ENCODE assay signal across 2 cellular contexts in the genomic region with DNA sequence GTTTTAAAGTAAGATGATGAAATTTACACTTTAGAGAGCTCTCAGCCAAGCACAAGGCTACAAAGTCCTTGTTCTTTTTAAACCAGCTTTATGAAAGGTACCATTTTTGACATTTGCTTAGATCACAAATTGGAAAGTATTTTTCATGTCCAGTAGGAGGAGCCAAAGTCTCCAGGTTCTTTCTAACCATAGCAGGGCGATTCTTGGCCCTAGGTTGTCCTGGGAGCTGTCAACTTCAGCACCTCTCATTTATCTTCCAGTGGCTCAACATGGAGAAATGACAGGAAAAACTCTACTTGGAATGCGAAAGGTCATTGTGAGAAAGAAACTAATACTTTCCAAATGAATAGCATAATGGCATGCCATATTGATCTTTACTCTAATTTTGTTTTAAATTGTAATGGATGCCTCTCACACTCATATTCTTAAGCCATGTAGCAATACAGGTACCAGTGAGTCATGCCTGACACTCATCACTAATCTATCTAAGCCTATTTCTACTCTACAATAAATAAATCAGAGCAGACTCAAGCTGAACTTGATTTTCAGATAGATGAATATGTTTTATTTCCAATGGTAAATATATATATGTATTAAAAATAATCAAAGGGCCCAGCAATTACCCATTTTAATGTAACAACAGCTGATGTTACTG.
TF ChIP-seq lines count a peak whose summit lies in the region.

No MANE protein-coding gene starts in this region.

TF ChIP-seq in A549, 52 proteins besides CTCF, POLR2A, EP300 and RAD21 (continued from another document):
- TF ChIP-seq, protein P1, sequence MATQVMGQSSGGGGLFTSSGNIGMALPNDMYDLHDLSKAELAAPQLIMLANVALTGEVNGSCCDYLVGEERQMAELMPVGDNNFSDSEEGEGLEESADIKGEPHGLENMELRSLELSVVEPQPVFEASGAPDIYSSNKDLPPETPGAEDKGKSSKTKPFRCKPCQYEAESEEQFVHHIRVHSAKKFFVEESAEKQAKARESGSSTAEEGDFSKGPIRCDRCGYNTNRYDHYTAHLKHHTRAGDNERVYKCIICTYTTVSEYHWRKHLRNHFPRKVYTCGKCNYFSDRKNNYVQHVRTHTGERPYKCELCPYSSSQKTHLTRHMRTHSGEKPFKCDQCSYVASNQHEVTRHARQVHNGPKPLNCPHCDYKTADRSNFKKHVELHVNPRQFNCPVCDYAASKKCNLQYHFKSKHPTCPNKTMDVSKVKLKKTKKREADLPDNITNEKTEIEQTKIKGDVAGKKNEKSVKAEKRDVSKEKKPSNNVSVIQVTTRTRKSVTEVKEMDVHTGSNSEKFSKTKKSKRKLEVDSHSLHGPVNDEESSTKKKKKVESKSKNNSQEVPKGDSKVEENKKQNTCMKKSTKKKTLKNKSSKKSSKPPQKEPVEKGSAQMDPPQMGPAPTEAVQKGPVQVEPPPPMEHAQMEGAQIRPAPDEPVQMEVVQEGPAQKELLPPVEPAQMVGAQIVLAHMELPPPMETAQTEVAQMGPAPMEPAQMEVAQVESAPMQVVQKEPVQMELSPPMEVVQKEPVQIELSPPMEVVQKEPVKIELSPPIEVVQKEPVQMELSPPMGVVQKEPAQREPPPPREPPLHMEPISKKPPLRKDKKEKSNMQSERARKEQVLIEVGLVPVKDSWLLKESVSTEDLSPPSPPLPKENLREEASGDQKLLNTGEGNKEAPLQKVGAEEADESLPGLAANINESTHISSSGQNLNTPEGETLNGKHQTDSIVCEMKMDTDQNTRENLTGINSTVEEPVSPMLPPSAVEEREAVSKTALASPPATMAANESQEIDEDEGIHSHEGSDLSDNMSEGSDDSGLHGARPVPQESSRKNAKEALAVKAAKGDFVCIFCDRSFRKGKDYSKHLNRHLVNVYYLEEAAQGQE (IDR thresholded peaks at IDR 0.05), result peak; percentile 70; the same call in 1 of the 2 replicates
- TF ChIP-seq ZC3H11A (IDR thresholded peaks at IDR 0.05), result no peak

TF ChIP-seq in HCT116, 20 proteins besides CTCF, POLR2A, EP300 and RAD21 (continued from another document):
- TF ChIP-seq SIN3A (IDR thresholded peaks at IDR 0.05; ENCODE audit: low read depth), result no peak
- no peak for TF ChIP-seq SRF (IDR thresholded peaks at IDR 0.05; ENCODE audit: low read depth)
- no peak for TF ChIP-seq EZH2 (IDR thresholded peaks at IDR 0.05)
- TF ChIP-seq, protein P2, sequence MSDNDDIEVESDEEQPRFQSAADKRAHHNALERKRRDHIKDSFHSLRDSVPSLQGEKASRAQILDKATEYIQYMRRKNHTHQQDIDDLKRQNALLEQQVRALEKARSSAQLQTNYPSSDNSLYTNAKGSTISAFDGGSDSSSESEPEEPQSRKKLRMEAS (IDR thresholded peaks at IDR 0.05), result no peak
- no peak for TF ChIP-seq SP1 (IDR thresholded peaks at IDR 0.05; ENCODE audit: low read depth)
- TF ChIP-seq, protein P3, sequence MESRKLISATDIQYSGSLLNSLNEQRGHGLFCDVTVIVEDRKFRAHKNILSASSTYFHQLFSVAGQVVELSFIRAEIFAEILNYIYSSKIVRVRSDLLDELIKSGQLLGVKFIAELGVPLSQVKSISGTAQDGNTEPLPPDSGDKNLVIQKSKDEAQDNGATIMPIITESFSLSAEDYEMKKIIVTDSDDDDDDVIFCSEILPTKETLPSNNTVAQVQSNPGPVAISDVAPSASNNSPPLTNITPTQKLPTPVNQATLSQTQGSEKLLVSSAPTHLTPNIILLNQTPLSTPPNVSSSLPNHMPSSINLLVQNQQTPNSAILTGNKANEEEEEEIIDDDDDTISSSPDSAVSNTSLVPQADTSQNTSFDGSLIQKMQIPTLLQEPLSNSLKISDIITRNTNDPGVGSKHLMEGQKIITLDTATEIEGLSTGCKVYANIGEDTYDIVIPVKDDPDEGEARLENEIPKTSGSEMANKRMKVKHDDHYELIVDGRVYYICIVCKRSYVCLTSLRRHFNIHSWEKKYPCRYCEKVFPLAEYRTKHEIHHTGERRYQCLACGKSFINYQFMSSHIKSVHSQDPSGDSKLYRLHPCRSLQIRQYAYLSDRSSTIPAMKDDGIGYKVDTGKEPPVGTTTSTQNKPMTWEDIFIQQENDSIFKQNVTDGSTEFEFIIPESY (IDR thresholded peaks at IDR 0.05; ENCODE audit: extremely low read depth, insufficient replicate concordance, low read length), result no peak
- TF ChIP-seq CEBPB (IDR thresholded peaks at IDR 0.05; ENCODE audit: low read depth), result no peak
- no peak for TF ChIP-seq ZFX (IDR thresholded peaks at IDR 0.05)
- no peak for TF ChIP-seq ELF1 (IDR thresholded peaks at IDR 0.05; ENCODE audit: borderline replicate concordance, low read depth)
- no peak for TF ChIP-seq CBX3 (IDR thresholded peaks at IDR 0.05; ENCODE audit: low read depth)
- TF ChIP-seq EZH2phosphoT487 (IDR thresholded peaks at IDR 0.05; ENCODE audit: borderline replicate concordance), result no peak
